In the genomic region with DNA sequence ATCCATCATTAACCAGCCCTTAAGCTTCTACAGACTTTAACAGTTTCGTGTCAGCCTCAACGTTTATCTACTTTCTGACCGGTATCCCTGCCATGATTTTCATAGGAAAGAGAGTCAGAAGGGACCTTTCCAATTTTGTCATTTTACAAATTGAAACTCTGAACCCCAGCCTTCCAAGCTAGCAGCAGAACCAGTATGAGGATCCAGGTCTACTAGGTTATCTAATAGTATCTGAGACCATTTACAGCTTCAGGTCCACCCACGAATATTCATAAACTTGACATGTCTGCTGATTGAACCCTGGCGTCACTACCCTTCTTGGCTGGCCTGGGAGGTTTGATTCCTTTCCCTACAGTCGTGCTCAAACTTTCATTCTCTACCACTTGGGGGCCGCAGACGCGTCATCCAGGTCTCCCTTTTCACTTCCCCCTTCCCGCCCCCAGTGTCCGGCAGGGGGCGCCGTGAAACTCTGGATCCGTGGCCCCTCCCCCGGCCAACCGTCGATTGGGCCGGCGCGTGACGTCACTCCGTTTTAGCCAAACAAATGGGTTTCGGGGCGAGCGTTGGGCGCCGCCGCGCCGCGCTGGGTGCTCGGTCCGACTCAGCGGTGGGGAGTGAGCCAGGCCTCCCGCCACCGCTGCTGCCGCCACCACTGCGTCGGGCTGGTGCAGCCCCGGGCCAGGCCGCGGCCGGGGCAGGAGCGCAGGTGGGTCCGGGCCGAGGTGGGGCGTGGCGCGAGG, we compare ENCODE assay signal across 8 cellular contexts. TPM values are rescaled to one million over a fixed set of nuclear protein-coding genes. Genes with fewer than 3 reads are reported as not detected.
DNase-seq lines count a peak whose midpoint lies in the region; ATAC-seq and TF ChIP-seq lines count a peak whose summit lies in the region.

A gene with protein sequence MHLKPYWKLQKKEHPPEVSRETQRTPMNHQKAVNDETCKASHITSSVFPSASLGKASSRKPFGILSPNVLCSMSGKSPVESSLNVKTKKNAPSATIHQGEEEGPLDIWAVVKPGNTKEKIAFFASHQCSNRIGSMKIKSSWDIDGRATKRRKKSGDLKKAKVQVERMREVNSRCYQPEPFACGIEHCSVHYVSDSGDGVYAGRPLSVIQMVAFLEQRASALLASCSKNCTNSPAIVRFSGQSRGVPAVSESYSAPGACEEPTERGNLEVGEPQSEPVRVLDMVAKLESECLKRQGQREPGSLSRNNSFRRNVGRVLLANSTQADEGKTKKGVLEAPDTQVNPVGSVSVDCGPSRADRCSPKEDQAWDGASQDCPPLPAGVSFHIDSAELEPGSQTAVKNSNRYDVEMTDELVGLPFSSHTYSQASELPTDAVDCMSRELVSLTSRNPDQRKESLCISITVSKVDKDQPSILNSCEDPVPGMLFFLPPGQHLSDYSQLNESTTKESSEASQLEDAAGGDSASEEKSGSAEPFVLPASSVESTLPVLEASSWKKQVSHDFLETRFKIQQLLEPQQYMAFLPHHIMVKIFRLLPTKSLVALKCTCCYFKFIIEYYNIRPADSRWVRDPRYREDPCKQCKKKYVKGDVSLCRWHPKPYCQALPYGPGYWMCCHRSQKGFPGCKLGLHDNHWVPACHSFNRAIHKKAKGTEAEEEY (plus strand): TSS at position 590 of the 740 bp plus-strand sequence. CDS start 78,970 bp downstream, outside the sequence.

- peak; percentile 84 for ATAC-seq in GM21515 (IDR thresholded peaks at IDR 0.05; ENCODE audit: unreplicated experiment)

- no TSS peak for BruUV-seq in OCI-LY7 (replicated peaks; lab: Mats Ljungman, UMichigan)

- CTCF ChIA-PET in OCI-LY7 (lab: Charles Lee; ENCODE audit: unreplicated experiment), result interaction anchor here (0.8 to 1.2 kb wide), 2 partner anchors 10 to 86 kb away, joined by 3 to 5 read pairs; no protein-coding TSS in a partner anchor

- peak within 1 kb of the TSS; percentile 93 for H3K4me3 ChIP-seq in OCI-LY7 (ENCODE audit: low read depth, low read length, poor library complexity, severe bottlenecking)
- H3K4me3 ChIP-seq in mononuclear cell (ENCODE audit: low read length), result peak within 1 kb of the TSS; percentile 92

- H3K79me2 ChIP-seq in OCI-LY7 (ENCODE audit: insufficient read depth, low read depth, low read length), result peaks cover 41% of the 10 kb centered on the region

- DNase-seq in DMS 273 treated with DMSO at 0.1 percent for 48 hours (lab: John Stamatoyannopoulos, UW), result peak; percentile 90
- DNase-seq in HuH-7.5 (ENCODE audit: low spot score), result peak; percentile 91
- DNase-seq in OCI-LY7 (ENCODE audit: low spot score), result peak; percentile 98
- DNase-seq in activated T-cell treated with anti-CD3 and anti-CD28 coated beads for 24 hours (ENCODE audit: low read depth), result peak; percentile 99
- DNase-seq in epidermal melanocyte (ENCODE audit: insufficient read length, low spot score), result peak; percentile 79
- DNase-seq in stimulated activated CD8-positive, alpha-beta memory T cell treated with anti-CD3 and anti-CD28 coated beads, Interleukin-4, amount 100 ng/mL, for 24 hours (ENCODE audit: low read depth), result peak; percentile 99

- peak within 1 kb of the TSS; percentile 94 for H3K4me2 ChIP-seq in OCI-LY7 (ENCODE audit: low read length)

- H4K20me1 ChIP-seq in OCI-LY7 (ENCODE audit: insufficient read depth, low read length), result peaks cover 7% of the 10 kb centered on the region; the same call in 1 of the 2 replicates

- peaks cover 7% of the 10 kb centered on the region for H3K36me3 ChIP-seq in OCI-LY7 (ENCODE audit: insufficient read depth, low read length)

- peak; percentile 98 for TF ChIP-seq CTCF in OCI-LY7 (conservative IDR thresholded peaks at IDR 0.05; ENCODE audit: low read length)

- H2AFZ ChIP-seq in OCI-LY7 (ENCODE audit: low read length), result peak within 1 kb of the TSS; percentile 99

- no peaks in the 10 kb centered on the region for H3K27me3 ChIP-seq in mononuclear cell (ENCODE audit: insufficient read depth, low read length)

- H3K9me3 ChIP-seq in OCI-LY7 (ENCODE audit: low read length), result no peaks in the 10 kb centered on the region
- no peaks in the 10 kb centered on the region for H3K9me3 ChIP-seq in mononuclear cell (ENCODE audit: low read depth, low read length)

- intact Hi-C loops in OCI-LY7 (cut with micrococcal nuclease; ENCODE audit: unreplicated experiment), result loop anchor here (1.0 to 10.0 kb wide), 7 partner anchors 32 to 369 kb away; a partner anchor contains a TSS

- peak within 1 kb of the TSS; percentile 58 for H3K27ac ChIP-seq in OCI-LY7 (ENCODE audit: low read depth, low read length, poor library complexity, severe bottlenecking)

- H3K9me2 ChIP-seq in OCI-LY7 (ENCODE audit: insufficient read depth, low read length), result no peaks in the 10 kb centered on the region

- H3K4me1 ChIP-seq in OCI-LY7 (ENCODE audit: insufficient read depth, low read length, poor library complexity, severe bottlenecking) (peaks cover 37% of the 10 kb centered on the region), mononuclear cell (ENCODE audit: insufficient read depth, low read length) (peaks cover 24% of the 10 kb centered on the region)

- POLR2A ChIA-PET in OCI-LY7 (lab: Charles Lee), result interaction anchor here (0.6 to 3.6 kb wide), 14 partner anchors 11 to 201 kb away, joined by 3 to 19 read pairs (median 3); a partner anchor contains a TSS

RNA-seq across cellular contexts. Expression of the gene that starts here (rescaled TPM):
- 26.3 and 28.3 TPM in 2 replicates for total RNA-seq in OCI-LY7 (2014; rRNA removed; shearing (Covaris generic))
- total RNA-seq in OCI-LY7 (2022) (28.8 and 30.9 TPM in 2 replicates), mononuclear cell (41.3 TPM)

Comparison
In these comparisons a context has a peak if more than half of its experiments do, and no peak if none do; other contexts are left out.
1. Peak in every context shown above with its lines: DNase-seq, ATAC-seq, H3K4me3 ChIP-seq and H3K27ac ChIP-seq.